Comparison of ENCODE assay signal across 19 cellular contexts in the genomic region with DNA sequence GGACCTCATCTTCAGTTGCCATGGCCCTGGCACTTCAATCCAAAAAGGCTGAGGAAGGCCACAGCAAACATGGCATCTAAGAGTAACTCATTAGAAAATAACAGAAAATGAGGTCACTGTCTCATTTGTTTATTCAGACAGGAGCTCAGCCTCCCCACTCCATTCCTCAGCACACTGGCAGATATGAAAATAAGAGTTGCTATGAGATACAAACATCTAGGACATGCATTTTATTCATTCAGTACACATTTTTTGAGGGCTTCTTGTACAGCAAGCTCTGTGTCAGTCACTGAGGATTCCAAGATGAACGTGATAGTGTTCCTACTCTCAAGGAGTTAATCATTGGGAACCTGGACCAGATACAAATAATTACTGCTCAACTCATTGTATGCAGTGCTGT. TPM values are rescaled to one million over a fixed set of nuclear protein-coding genes. Genes with fewer than 3 reads are reported as not detected.
"Had no signal": no experiment of that assay in that cellular context is flagged by ENCODE, and none has a peak within 500 bp of the region (broad histone marks: within the 10 kb centered on the region; RNA-seq: fewer than 3 reads in every experiment).

No MANE protein-coding gene starts in this region.

- H3K9me3 ChIP-seq: gastroesophageal sphincter, neutrophil, transverse colon had no signal

- H3K4me1 ChIP-seq: parathyroid adenoma had no signal

- DNase-seq: activated CD4-positive, alpha-beta T cell treated with anti-CD3 and anti-CD28 coated beads, Interleukin-2, amount 50 U/mL, for 1 hour; activated naive CD4-positive, alpha-beta T cell treated with anti-CD3 and anti-CD28 coated beads for 36 hours; activated naive CD8-positive, alpha-beta T cell treated with anti-CD3 and anti-CD28 coated beads, Interleukin-2, amount 50 U/mL, for 24 hours; activated T-cell treated with anti-CD3 and anti-CD28 coated beads for 4 hours; mesendoderm; natural killer cell; retina; stimulated activated CD4-positive, alpha-beta T cell treated with anti-CD3 and anti-CD28 coated beads, Interleukin-15, amount 100 ng/mL, for 24 hours; stimulated activated CD4-positive, alpha-beta T cell treated with anti-CD3 and anti-CD28 coated beads, Interleukin-4, amount 100 ng/mL, for 1 hour; stimulated activated naive CD4-positive, alpha-beta T cell; transverse colon had no signal

- H3K27ac ChIP-seq: gastroesophageal sphincter, neutrophil, parathyroid adenoma, skin epidermis, transverse colon had no signal

- H3K4me3 ChIP-seq: gastroesophageal sphincter, skin epidermis, transverse colon had no signal

- H3K9ac ChIP-seq: parathyroid adenoma had no signal

- H3K27me3 ChIP-seq: gastroesophageal sphincter, neutrophil, transverse colon had no signal

- H3K36me3 ChIP-seq: gastroesophageal sphincter, neutrophil, transverse colon had no signal

- ATAC-seq: activated naive CD8-positive, alpha-beta T cell treated with anti-CD3 and anti-CD28 coated beads, Interleukin-2, amount 50 U/mL, for 24 hours; activated T-helper 17 cell treated with anti-CD3 and anti-CD28 coated beads, Interleukin-2, amount 50 U/mL, for 72 hours; gastroesophageal sphincter; left lobe of liver; natural killer cell had no signal

RNA-seq across cellular contexts. Expression of gene TMEM125, which starts 32.7 kb away (rescaled TPM):
- total RNA-seq: activated T-helper 17 cell treated with anti-CD3 and anti-CD28 coated beads, Interleukin-2, amount 50 U/mL, for 72 hours; chondrocyte; natural killer cell; subcutaneous adipose tissue had no signal

RNA-seq across cellular contexts. Expression of gene C1orf210, which starts 48.2 kb away (rescaled TPM):
- total RNA-seq: activated naive CD4-positive, alpha-beta T cell treated with anti-CD3 and anti-CD28 coated beads for 36 hours; activated T-helper 17 cell treated with anti-CD3 and anti-CD28 coated beads, Interleukin-2, amount 50 U/mL, for 72 hours; chondrocyte; natural killer cell had no signal
